7 cellular contexts compared by ENCODE assay signal in the genomic region with DNA sequence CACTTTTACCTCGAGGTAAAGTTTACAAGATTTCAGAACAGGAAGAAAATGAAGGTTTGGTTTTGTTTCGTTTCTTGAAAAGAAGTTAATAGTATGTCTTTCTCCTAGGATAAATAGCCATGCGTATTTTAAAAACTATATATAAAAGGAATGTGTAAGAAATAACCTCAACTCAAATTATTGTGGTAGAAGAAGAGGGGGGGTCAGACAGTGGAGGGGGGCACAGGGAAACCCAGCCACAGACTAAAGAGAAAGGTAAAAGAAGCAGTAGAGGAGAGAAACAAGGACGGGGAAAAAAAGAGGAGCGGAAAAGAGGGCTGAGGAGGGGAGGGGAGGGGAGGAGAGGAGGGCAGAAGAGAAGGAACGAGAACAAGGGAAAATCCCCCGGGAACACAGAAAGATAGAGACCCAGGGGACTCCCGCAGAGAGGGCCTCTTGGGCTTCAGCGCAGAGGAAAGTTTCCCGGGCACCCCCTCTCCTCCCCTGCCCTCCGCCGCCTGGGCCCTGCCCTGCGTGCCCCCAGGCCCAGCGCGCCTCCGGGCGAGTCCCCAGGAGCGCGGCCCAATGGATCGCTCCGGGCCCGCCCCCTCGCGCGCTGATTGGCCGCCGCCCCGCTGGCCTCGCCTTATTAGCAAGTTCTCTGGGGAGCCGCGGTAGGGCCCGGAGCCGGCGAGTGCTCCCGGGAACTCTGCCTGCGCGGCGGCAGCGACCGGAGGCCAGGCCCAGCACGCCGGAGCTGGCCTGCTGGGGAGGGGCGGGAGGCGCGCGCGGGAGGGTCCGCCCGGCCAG. TPM values are rescaled to one million over a fixed set of nuclear protein-coding genes. Genes with fewer than 3 reads are reported as not detected.
A peak's percentile ranks its signal among the peaks of the same experiment; 100 is the strongest.
DNase-seq lines count a peak whose midpoint lies in the region; ATAC-seq, FAIRE-seq and TF ChIP-seq lines count a peak whose summit lies in the region.

A gene (plus strand): TSS at position 656 of the 789 bp plus-strand sequence. CDS start 235 bp downstream, outside the sequence.

- no peaks in the 10 kb centered on the region for H3K36me3 ChIP-seq in HUES64 (ENCODE audit: insufficient read depth, low read length)
- H3K36me3 ChIP-seq in kidney (ENCODE audit: control insufficient read depth in 1 of 2, insufficient read depth in 2 of 2, low read length in 2 of 2), result no peaks in the 10 kb centered on the region
- no peaks in the 10 kb centered on the region for H3K36me3 ChIP-seq in smooth muscle cell (ENCODE audit: low read depth)

- H3K9me3 ChIP-seq in HUES64 (ENCODE audit: insufficient read depth, low read depth, low read length) (no peaks in the 10 kb centered on the region), kidney (ENCODE audit: control insufficient read depth in 1 of 2, low read length in 2 of 2) (no peaks in the 10 kb centered on the region), smooth muscle cell (replicated peaks; ENCODE audit: low read depth) (no peaks in the 10 kb centered on the region)

- H3K27ac Mint-ChIP-seq in chondrocyte (ENCODE audit: unreplicated experiment), result peak within 1 kb of the TSS; percentile 5

- H3K4me3 ChIP-seq in HUES64 (ENCODE audit: low read length) (peak within 1 kb of the TSS; percentile 48), kidney (ENCODE audit: low read length in 2 of 2) (peak within 1 kb of the TSS; percentile 65 to 78), smooth muscle cell (peak within 1 kb of the TSS; percentile 91)

- intact Hi-C loops in kidney (cut with DNase I), result no loop called here

- under 1% methylated on average over 47 of the region's 49 CpGs for WGBS in HUES64
- WGBS in smooth muscle cell (ENCODE audit: low lambda C conversion rate), result 1% methylated on average over 19 of the region's 49 CpGs

- peaks cover 36% of the 10 kb centered on the region for H3K27me3 Mint-ChIP-seq in chondrocyte (ENCODE audit: low read depth)

- no peak for FAIRE-seq in kidney (lab: Jason Lieb, UNC)

- peaks cover 8% of the 10 kb centered on the region for H3K36me3 Mint-ChIP-seq in chondrocyte (ENCODE audit: low read depth)

- peaks cover 17% of the 10 kb centered on the region for H3F3A ChIP-seq in smooth muscle cell (ENCODE audit: low read depth)

- no peak for TF ChIP-seq CTCF in chondrocyte (IDR thresholded peaks at IDR 0.05)
- TF ChIP-seq CTCF in kidney (IDR thresholded peaks at IDR 0.05; ENCODE audit: borderline replicate concordance, extremely low read depth, insufficient read depth), result no peak
- no peak for TF ChIP-seq CTCF in smooth muscle cell (IDR thresholded peaks at IDR 0.05; ENCODE audit: borderline replicate concordance, insufficient read depth, poor library complexity, severe bottlenecking)

- H3K4me3 Mint-ChIP-seq in chondrocyte (ENCODE audit: unreplicated experiment), result peak within 1 kb of the TSS; percentile 80

- peak within 1 kb of the TSS; percentile 99 for H3K4me2 ChIP-seq in smooth muscle cell

- H3K4me1 Mint-ChIP-seq in chondrocyte (ENCODE audit: low read depth), result peaks cover 31% of the 10 kb centered on the region

- peaks cover 97% of the 10 kb centered on the region for H3K27me3 ChIP-seq in HUES64 (ENCODE audit: insufficient read depth, low read length)
- peaks cover 54% of the 10 kb centered on the region for H3K27me3 ChIP-seq in smooth muscle cell (ENCODE audit: low read depth)

- peak within 1 kb of the TSS; percentile 79 for H2AFZ ChIP-seq in smooth muscle cell (ENCODE audit: low read depth)

- H3K9me3 Mint-ChIP-seq in chondrocyte (ENCODE audit: low read depth), result no peaks in the 10 kb centered on the region

- H3K4me1 ChIP-seq in HUES64 (ENCODE audit: insufficient read depth, low read length), result peaks cover 33% of the 10 kb centered on the region; the same call in 1 of the 2 replicates
- peaks cover 4 to 12% of the 10 kb centered on the region in 2 donors for H3K4me1 ChIP-seq in kidney (ENCODE audit: control insufficient read depth in 1 of 2, insufficient read depth in 1 of 2, low read depth in 1 of 2, low read length in 2 of 2)
- peaks cover 47% of the 10 kb centered on the region for H3K4me1 ChIP-seq in smooth muscle cell (ENCODE audit: low read depth)

- peak; percentile 91 for ATAC-seq in GM21529 (IDR thresholded peaks at IDR 0.05; ENCODE audit: unreplicated experiment)

- H3K79me2 ChIP-seq in smooth muscle cell (ENCODE audit: low read depth), result peaks cover 30% of the 10 kb centered on the region

- DNase-seq in GM04504 (ENCODE audit: low read depth) (peak; percentile 67), SK-N-DZ (ENCODE audit: low spot score) (peak; percentile 75), chondrocyte (ENCODE audit: low spot score) (no peak), kidney (peak; percentile 92), smooth muscle cell (lab: John Stamatoyannopoulos, UW; ENCODE audit: unreplicated experiment) (peak; percentile 77)

- H3K9ac ChIP-seq in HUES64 (ENCODE audit: low read depth, low read length) (no peak within 1 kb of the TSS), kidney (ENCODE audit: low read length in 2 of 2) (peak within 1 kb of the TSS in 1 of 2 donors; percentile 19), smooth muscle cell (ENCODE audit: low read depth) (peak within 1 kb of the TSS; percentile 69)

- H3K27ac ChIP-seq in HUES64 (ENCODE audit: low read depth, low read length) (no peak within 1 kb of the TSS), kidney (ENCODE audit: low read depth in 2 of 2, low read length in 2 of 2) (no peak within 1 kb of the TSS), smooth muscle cell (ENCODE audit: low read depth) (peak within 1 kb of the TSS; percentile 42)

- H4K20me1 ChIP-seq in smooth muscle cell (ENCODE audit: low read depth), result peaks cover 32% of the 10 kb centered on the region

RNA-seq across cellular contexts. Expression of the gene that starts here (rescaled TPM):
- polyA plus RNA-seq in HUES64 (2013, experiment 1 of 2), result 5.7 TPM
- polyA plus RNA-seq in HUES64 (2013, experiment 2 of 2), result 6.7 TPM
- polyA plus RNA-seq in SK-N-DZ (2014; cell fraction: cytosol; rRNA removed), result 0.54 and 3.1 TPM in 2 replicates
- polyA plus RNA-seq in SK-N-DZ (2014; cell fraction: nucleus; rRNA removed), result 0.54 and 2.1 TPM in 2 replicates
- total RNA-seq in chondrocyte (4.4 to 4.8 TPM (median 4.4 TPM) in 3 replicates), kidney (2.3 TPM), smooth muscle cell (13.4 and 15.5 TPM in 2 replicates)
- polyA plus RNA-seq in kidney (ENCODE audit: insufficient read depth, low read depth, low replicate concordance) (3.0 TPM), smooth muscle cell (27.5 and 34.1 TPM in 2 replicates)
